Comparison of ENCODE assay signal across 8 cellular contexts in genomic region chr1:101262601-101263348, GRCh38. TPM values are rescaled to one million over a fixed set of nuclear protein-coding genes. Genes with fewer than 3 reads are reported as not detected.
DNase-seq lines count a peak whose midpoint lies in the region; ATAC-seq and TF ChIP-seq lines count a peak whose summit lies in the region.

No MANE protein-coding gene starts in this region.

- no peaks in the 10 kb centered on the region for H3K36me3 ChIP-seq in CD4-positive, alpha-beta memory T cell (ENCODE audit: insufficient read depth, low read length)

- POLR2A ChIA-PET in CD4-positive, alpha-beta memory T cell (lab: Charles Lee; ENCODE audit: partially characterized antibody): interaction anchor here (0.8 to 12.3 kb wide), 9 partner anchors 11 to 150 kb away, joined by 3 to 205 read pairs (median 6); partner anchors contain the start of gene S1PR1
- POLR2A ChIA-PET in activated CD8-positive, alpha-beta T cell treated with anti-CD3 and anti-CD28 coated beads for 36 hours (lab: Charles Lee): interaction anchor here (0.9 kb wide), 1 partner anchor 26 kb away, joined by 3 read pairs; no protein-coding TSS in a partner anchor

- peak overlapping the region; percentile 62 to 93 (median 92) for H3K27ac Mint-ChIP-seq in CD4-positive, alpha-beta memory T cell
- peak overlapping the region; percentile 82 for H3K27ac Mint-ChIP-seq in activated CD8-positive, alpha-beta T cell treated with anti-CD3 and anti-CD28 coated beads for 36 hours
- H3K27ac Mint-ChIP-seq in memory B cell: peak overlapping the region; percentile 45

- H3K4me1 ChIP-seq in CD4-positive, alpha-beta memory T cell (ENCODE audit: insufficient read depth, low read length): peaks cover 99% of the 10 kb centered on the region

- ATAC-seq in HG03432 (IDR thresholded peaks at IDR 0.05; ENCODE audit: unreplicated experiment): peak; percentile 28
- peak; percentile 31 for ATAC-seq in activated CD8-positive, alpha-beta T cell treated with anti-CD3 and anti-CD28 coated beads for 36 hours
- ATAC-seq in memory B cell (ENCODE audit: low read depth): peak; percentile 48
- ATAC-seq in GM18505 (IDR thresholded peaks at IDR 0.05; ENCODE audit: unreplicated experiment): no peak
- no peak for ATAC-seq in GM21526 (IDR thresholded peaks at IDR 0.05; ENCODE audit: low FRiP score, unreplicated experiment)

- peaks cover 73 to 91% (median 81%) of the 10 kb centered on the region in 4 donors for H3K4me1 Mint-ChIP-seq in CD4-positive, alpha-beta memory T cell
- peaks cover 74% of the 10 kb centered on the region for H3K4me1 Mint-ChIP-seq in activated CD8-positive, alpha-beta T cell treated with anti-CD3 and anti-CD28 coated beads for 36 hours (ENCODE audit: low read depth)
- H3K4me1 Mint-ChIP-seq in memory B cell: peaks cover 44% of the 10 kb centered on the region

- H3K9me3 ChIP-seq in CD4-positive, alpha-beta memory T cell (ENCODE audit: control insufficient read depth in 1 of 2, low read length in 2 of 2): no peaks in the 10 kb centered on the region

- H3K27me3 Mint-ChIP-seq in CD4-positive, alpha-beta memory T cell: no peaks in the 10 kb centered on the region
- H3K27me3 Mint-ChIP-seq in activated CD8-positive, alpha-beta T cell treated with anti-CD3 and anti-CD28 coated beads for 36 hours: no peaks in the 10 kb centered on the region
- no peaks in the 10 kb centered on the region for H3K27me3 Mint-ChIP-seq in memory B cell

- peaks cover 0 to 2% (median 0%) of the 10 kb centered on the region in 8 donors for H3K9me3 Mint-ChIP-seq in CD4-positive, alpha-beta memory T cell
- no peaks in the 10 kb centered on the region for H3K9me3 Mint-ChIP-seq in activated CD8-positive, alpha-beta T cell treated with anti-CD3 and anti-CD28 coated beads for 36 hours
- H3K9me3 Mint-ChIP-seq in memory B cell: no peaks in the 10 kb centered on the region

- intact Hi-C loops in CD4-positive, alpha-beta memory T cell (cut with micrococcal nuclease): loop anchor here (10.0 kb wide), 1 partner anchor 1228 kb away; a partner anchor contains a TSS
- intact Hi-C loops in activated CD8-positive, alpha-beta T cell treated with anti-CD3 and anti-CD28 coated beads for 36 hours (cut with micrococcal nuclease): no loop called here

- no peaks in the 10 kb centered on the region for H3K27me3 ChIP-seq in CD4-positive, alpha-beta memory T cell (ENCODE audit: insufficient read depth, low read length)

- no peak for TF ChIP-seq POLR2A in GM18505 (IDR thresholded peaks at IDR 0.05; ENCODE audit: borderline replicate concordance, extremely low read depth, insufficient read depth, insufficient read length)

- H3K4me3 ChIP-seq in CD4-positive, alpha-beta memory T cell (ENCODE audit: low read length in 2 of 2): peak overlapping the region in 1 of 2 donors; percentile 23

- DNase-seq in CD4-positive, alpha-beta memory T cell: peak; percentile 52 to 65 (median 57)
- peak; percentile 30 for DNase-seq in activated CD8-positive, alpha-beta T cell treated with anti-CD3 and anti-CD28 coated beads for 36 hours
- DNase-seq in memory B cell (ENCODE audit: low spot score in 2 of 2): no peak
- DNase-seq in stimulated activated CD4-positive, alpha-beta T cell treated with anti-CD3 and anti-CD28 coated beads, Interleukin-4, amount 100 ng/mL, for 1 hour: no peak
- no peak for DNase-seq in stimulated activated CD4-positive, alpha-beta T cell treated with anti-CD3 and anti-CD28 coated beads, Interleukin-12 subunit alpha, Interleukin-12 subunit beta, amount 100 ng/mL, for 4 hours

- H3K36me3 Mint-ChIP-seq in CD4-positive, alpha-beta memory T cell: no peaks in the 10 kb centered on the region
- H3K36me3 Mint-ChIP-seq in activated CD8-positive, alpha-beta T cell treated with anti-CD3 and anti-CD28 coated beads for 36 hours (ENCODE audit: low read depth): no peaks in the 10 kb centered on the region
- no peaks in the 10 kb centered on the region for H3K36me3 Mint-ChIP-seq in memory B cell

- CTCF ChIA-PET in CD4-positive, alpha-beta memory T cell (lab: Charles Lee; ENCODE audit: partially characterized antibody): interaction anchor here (0.7 to 10.9 kb wide), 12 partner anchors 8 to 342 kb away, joined by 3 to 112 read pairs (median 4); partner anchors contain the start of gene S1PR1
- CTCF ChIA-PET in activated CD8-positive, alpha-beta T cell treated with anti-CD3 and anti-CD28 coated beads for 36 hours (lab: Charles Lee): interaction anchor here (0.6 to 1.7 kb wide), 4 partner anchors 26 to 126 kb away, joined by 3 to 11 read pairs (median 4); no protein-coding TSS in a partner anchor

- no peak for TF ChIP-seq CTCF in activated CD8-positive, alpha-beta T cell treated with anti-CD3 and anti-CD28 coated beads for 36 hours (IDR thresholded peaks at IDR 0.05)

- H3K4me3 Mint-ChIP-seq in CD4-positive, alpha-beta memory T cell: peak overlapping the region; percentile 76 to 88 (median 80)
- H3K4me3 Mint-ChIP-seq in activated CD8-positive, alpha-beta T cell treated with anti-CD3 and anti-CD28 coated beads for 36 hours: peak overlapping the region; percentile 54
- no peak overlapping the region for H3K4me3 Mint-ChIP-seq in memory B cell

- H3K27ac ChIP-seq in CD4-positive, alpha-beta memory T cell (ENCODE audit: low read depth, low read length): peak overlapping the region; percentile 41

RNA-seq across cellular contexts. Expression of gene S1PR1, which starts 26.0 kb away (rescaled TPM):
- 100 to 1,000 TPM; 363 to 366 TPM for total RNA-seq in CD4-positive, alpha-beta memory T cell
- 100 to 1,000 TPM; 277 to 320 TPM for polyA plus RNA-seq in CD4-positive, alpha-beta memory T cell
- 10 to 100 TPM; 63.9 to 66.4 TPM for total RNA-seq in activated CD8-positive, alpha-beta T cell treated with anti-CD3 and anti-CD28 coated beads for 36 hours

Comparison
In these comparisons a context has a peak if more than half of its experiments do, and no peak if none do; other contexts are left out.
1. DNase-seq: peak in CD4-positive, alpha-beta memory T cell (5 of 5) and activated CD8-positive, alpha-beta T cell treated with anti-CD3 and anti-CD28 coated beads for 36 hours (single experiment); none in memory B cell (0 of 2), stimulated activated CD4-positive, alpha-beta T cell treated with anti-CD3 and anti-CD28 coated beads, Interleukin-4, amount 100 ng/mL, for 1 hour (single experiment) and stimulated activated CD4-positive, alpha-beta T cell treated with anti-CD3 and anti-CD28 coated beads, Interleukin-12 subunit alpha, Interleukin-12 subunit beta, amount 100 ng/mL, for 4 hours (single experiment).
2. ATAC-seq: peak in HG03432 (single experiment), activated CD8-positive, alpha-beta T cell treated with anti-CD3 and anti-CD28 coated beads for 36 hours (single experiment) and memory B cell (single experiment); none in GM18505 (single experiment) and GM21526 (single experiment).
3. RNA of gene S1PR1, which starts 26.0 kb away (total RNA-seq): 363 to 366 TPM in CD4-positive, alpha-beta memory T cell; 63.9 to 66.4 TPM in activated CD8-positive, alpha-beta T cell treated with anti-CD3 and anti-CD28 coated beads for 36 hours; every median in the first group is over 4 times any median in the second.
4. Peak in every context shown above with its lines, with median percentiles within 50 percentile points of each other: H3K27ac Mint-ChIP-seq.